1 cellular context compared by ENCODE assay signal in the genomic region with DNA sequence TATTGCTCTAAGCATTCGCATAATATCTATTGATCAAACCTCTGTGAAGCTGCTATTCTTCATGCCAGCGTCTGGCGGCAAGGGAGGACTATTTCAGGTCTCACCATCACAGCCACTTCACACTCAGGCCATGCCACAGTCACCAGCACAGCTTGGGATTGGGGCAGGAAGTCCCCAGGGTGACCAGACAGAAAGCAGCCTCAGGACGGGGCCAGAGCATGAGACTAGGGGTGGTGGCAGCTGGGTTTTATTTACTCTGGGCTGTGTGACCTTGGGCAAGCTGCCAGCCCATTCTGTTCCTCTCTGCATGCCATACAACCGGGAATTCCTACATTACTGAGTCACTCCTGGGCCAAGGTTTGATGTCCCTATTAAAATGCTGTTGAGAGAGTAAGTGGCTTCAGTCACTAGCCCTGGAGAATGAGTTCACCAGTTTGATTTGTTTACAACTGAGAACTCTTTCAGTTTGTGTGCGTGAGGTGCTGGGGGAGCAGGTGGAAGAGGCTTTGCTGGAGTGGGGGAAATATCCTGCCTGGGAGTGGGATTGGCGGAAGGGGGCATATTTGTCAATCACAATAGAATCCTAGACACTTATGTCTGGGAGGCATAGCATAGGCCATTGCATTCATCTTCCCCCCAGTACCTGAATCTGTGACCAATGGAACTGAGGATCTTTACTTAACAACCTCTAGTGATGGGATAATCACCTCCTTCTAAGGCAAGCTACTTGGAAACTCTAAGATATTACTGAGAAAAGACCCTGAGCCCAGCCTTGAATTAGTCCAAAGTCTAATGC.
TF ChIP-seq lines count a peak whose summit lies in the region.

No MANE protein-coding gene starts in this region.

TF ChIP-seq in HepG2, 621 proteins besides CTCF, POLR2A, EP300 and RAD21 (continued from another document and continues in another):
- TF ChIP-seq, protein P1, sequence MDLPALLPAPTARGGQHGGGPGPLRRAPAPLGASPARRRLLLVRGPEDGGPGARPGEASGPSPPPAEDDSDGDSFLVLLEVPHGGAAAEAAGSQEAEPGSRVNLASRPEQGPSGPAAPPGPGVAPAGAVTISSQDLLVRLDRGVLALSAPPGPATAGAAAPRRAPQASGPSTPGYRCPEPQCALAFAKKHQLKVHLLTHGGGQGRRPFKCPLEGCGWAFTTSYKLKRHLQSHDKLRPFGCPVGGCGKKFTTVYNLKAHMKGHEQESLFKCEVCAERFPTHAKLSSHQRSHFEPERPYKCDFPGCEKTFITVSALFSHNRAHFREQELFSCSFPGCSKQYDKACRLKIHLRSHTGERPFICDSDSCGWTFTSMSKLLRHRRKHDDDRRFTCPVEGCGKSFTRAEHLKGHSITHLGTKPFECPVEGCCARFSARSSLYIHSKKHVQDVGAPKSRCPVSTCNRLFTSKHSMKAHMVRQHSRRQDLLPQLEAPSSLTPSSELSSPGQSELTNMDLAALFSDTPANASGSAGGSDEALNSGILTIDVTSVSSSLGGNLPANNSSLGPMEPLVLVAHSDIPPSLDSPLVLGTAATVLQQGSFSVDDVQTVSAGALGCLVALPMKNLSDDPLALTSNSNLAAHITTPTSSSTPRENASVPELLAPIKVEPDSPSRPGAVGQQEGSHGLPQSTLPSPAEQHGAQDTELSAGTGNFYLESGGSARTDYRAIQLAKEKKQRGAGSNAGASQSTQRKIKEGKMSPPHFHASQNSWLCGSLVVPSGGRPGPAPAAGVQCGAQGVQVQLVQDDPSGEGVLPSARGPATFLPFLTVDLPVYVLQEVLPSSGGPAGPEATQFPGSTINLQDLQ (CRISPR knock-in tag; IDR thresholded peaks at IDR 0.05), result no peak
- TF ChIP-seq TOE1 (CRISPR knock-in tag; IDR thresholded peaks at IDR 0.05) (no peak), BCL6 (CRISPR knock-in tag; IDR thresholded peaks at IDR 0.05) (peak; percentile 73), CREB1 (IDR thresholded peaks at IDR 0.05) (no peak), CREB1 (CRISPR knock-in tag; IDR thresholded peaks at IDR 0.05) (peak; percentile 63), ATF4 (CRISPR knock-in tag; IDR thresholded peaks at IDR 0.05) (peak in 1 of 2 experiments; percentile 57; a peak in 2 of 4 replicates), ZNF891 (CRISPR knock-in tag; IDR thresholded peaks at IDR 0.05) (0 out of 2 replicates have a peak, but pooled peaks have one; percentile 35), SYNCRIP (IDR thresholded peaks at IDR 0.05; ENCODE audit: insufficient read depth, low read depth, low read length) (no peak), RELA (CRISPR knock-in tag; IDR thresholded peaks at IDR 0.05) (no peak), ZBTB21 (CRISPR knock-in tag; IDR thresholded peaks at IDR 0.05) (no peak), SKIL (CRISPR knock-in tag; IDR thresholded peaks at IDR 0.05; ENCODE audit: borderline replicate concordance) (peak; percentile 92), ZFP1 (CRISPR knock-in tag; IDR thresholded peaks at IDR 0.05) (peak; percentile 68; the same call in 1 of the 2 replicates), EED (CRISPR knock-in tag; IDR thresholded peaks at IDR 0.05) (no peak), TRIM22 (IDR thresholded peaks at IDR 0.05) (no peak), MAFG (CRISPR knock-in tag; IDR thresholded peaks at IDR 0.05) (no peak), GATAD1 (CRISPR knock-in tag; IDR thresholded peaks at IDR 0.05) (peak; percentile 58; the same call in 1 of the 2 replicates), ZNF556 (CRISPR knock-in tag; IDR thresholded peaks at IDR 0.05; ENCODE audit: borderline replicate concordance) (peak; percentile 78), ZNF878 (CRISPR knock-in tag; IDR thresholded peaks at IDR 0.05) (0 out of 2 replicates have a peak, but pooled peaks have one; percentile 57), ZNF709 (CRISPR knock-in tag; IDR thresholded peaks at IDR 0.05) (peak; percentile 71; the same call in 1 of the 2 replicates)
- TF ChIP-seq, protein P2, sequence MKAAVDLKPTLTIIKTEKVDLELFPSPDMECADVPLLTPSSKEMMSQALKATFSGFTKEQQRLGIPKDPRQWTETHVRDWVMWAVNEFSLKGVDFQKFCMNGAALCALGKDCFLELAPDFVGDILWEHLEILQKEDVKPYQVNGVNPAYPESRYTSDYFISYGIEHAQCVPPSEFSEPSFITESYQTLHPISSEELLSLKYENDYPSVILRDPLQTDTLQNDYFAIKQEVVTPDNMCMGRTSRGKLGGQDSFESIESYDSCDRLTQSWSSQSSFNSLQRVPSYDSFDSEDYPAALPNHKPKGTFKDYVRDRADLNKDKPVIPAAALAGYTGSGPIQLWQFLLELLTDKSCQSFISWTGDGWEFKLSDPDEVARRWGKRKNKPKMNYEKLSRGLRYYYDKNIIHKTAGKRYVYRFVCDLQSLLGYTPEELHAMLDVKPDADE (CRISPR knock-in tag; IDR thresholded peaks at IDR 0.05), result no peak
- TF ChIP-seq, protein P3, sequence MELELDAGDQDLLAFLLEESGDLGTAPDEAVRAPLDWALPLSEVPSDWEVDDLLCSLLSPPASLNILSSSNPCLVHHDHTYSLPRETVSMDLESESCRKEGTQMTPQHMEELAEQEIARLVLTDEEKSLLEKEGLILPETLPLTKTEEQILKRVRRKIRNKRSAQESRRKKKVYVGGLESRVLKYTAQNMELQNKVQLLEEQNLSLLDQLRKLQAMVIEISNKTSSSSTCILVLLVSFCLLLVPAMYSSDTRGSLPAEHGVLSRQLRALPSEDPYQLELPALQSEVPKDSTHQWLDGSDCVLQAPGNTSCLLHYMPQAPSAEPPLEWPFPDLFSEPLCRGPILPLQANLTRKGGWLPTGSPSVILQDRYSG (CRISPR knock-in tag; IDR thresholded peaks at IDR 0.05), result 0 out of 2 replicates have a peak, but pooled peaks have one; percentile 43
- TF ChIP-seq, protein P4, sequence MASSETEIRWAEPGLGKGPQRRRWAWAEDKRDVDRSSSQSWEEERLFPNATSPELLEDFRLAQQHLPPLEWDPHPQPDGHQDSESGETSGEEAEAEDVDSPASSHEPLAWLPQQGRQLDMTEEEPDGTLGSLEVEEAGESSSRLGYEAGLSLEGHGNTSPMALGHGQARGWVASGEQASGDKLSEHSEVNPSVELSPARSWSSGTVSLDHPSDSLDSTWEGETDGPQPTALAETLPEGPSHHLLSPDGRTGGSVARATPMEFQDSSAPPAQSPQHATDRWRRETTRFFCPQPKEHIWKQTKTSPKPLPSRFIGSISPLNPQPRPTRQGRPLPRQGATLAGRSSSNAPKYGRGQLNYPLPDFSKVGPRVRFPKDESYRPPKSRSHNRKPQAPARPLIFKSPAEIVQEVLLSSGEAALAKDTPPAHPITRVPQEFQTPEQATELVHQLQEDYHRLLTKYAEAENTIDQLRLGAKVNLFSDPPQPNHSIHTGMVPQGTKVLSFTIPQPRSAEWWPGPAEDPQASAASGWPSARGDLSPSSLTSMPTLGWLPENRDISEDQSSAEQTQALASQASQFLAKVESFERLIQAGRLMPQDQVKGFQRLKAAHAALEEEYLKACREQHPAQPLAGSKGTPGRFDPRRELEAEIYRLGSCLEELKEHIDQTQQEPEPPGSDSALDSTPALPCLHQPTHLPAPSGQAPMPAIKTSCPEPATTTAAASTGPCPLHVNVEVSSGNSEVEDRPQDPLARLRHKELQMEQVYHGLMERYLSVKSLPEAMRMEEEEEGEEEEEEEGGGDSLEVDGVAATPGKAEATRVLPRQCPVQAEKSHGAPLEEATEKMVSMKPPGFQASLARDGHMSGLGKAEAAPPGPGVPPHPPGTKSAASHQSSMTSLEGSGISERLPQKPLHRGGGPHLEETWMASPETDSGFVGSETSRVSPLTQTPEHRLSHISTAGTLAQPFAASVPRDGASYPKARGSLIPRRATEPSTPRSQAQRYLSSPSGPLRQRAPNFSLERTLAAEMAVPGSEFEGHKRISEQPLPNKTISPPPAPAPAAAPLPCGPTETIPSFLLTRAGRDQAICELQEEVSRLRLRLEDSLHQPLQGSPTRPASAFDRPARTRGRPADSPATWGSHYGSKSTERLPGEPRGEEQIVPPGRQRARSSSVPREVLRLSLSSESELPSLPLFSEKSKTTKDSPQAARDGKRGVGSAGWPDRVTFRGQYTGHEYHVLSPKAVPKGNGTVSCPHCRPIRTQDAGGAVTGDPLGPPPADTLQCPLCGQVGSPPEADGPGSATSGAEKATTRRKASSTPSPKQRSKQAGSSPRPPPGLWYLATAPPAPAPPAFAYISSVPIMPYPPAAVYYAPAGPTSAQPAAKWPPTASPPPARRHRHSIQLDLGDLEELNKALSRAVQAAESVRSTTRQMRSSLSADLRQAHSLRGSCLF (CRISPR knock-in tag; IDR thresholded peaks at IDR 0.05; ENCODE audit: borderline replicate concordance), result no peak
- TF ChIP-seq, protein P5, sequence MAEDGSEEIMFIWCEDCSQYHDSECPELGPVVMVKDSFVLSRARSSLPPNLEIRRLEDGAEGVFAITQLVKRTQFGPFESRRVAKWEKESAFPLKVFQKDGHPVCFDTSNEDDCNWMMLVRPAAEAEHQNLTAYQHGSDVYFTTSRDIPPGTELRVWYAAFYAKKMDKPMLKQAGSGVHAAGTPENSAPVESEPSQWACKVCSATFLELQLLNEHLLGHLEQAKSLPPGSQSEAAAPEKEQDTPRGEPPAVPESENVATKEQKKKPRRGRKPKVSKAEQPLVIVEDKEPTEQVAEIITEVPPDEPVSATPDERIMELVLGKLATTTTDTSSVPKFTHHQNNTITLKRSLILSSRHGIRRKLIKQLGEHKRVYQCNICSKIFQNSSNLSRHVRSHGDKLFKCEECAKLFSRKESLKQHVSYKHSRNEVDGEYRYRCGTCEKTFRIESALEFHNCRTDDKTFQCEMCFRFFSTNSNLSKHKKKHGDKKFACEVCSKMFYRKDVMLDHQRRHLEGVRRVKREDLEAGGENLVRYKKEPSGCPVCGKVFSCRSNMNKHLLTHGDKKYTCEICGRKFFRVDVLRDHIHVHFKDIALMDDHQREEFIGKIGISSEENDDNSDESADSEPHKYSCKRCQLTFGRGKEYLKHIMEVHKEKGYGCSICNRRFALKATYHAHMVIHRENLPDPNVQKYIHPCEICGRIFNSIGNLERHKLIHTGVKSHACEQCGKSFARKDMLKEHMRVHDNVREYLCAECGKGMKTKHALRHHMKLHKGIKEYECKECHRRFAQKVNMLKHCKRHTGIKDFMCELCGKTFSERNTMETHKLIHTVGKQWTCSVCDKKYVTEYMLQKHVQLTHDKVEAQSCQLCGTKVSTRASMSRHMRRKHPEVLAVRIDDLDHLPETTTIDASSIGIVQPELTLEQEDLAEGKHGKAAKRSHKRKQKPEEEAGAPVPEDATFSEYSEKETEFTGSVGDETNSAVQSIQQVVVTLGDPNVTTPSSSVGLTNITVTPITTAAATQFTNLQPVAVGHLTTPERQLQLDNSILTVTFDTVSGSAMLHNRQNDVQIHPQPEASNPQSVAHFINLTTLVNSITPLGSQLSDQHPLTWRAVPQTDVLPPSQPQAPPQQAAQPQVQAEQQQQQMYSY (CRISPR knock-in tag; IDR thresholded peaks at IDR 0.05), result no peak
- TF ChIP-seq, protein P6, sequence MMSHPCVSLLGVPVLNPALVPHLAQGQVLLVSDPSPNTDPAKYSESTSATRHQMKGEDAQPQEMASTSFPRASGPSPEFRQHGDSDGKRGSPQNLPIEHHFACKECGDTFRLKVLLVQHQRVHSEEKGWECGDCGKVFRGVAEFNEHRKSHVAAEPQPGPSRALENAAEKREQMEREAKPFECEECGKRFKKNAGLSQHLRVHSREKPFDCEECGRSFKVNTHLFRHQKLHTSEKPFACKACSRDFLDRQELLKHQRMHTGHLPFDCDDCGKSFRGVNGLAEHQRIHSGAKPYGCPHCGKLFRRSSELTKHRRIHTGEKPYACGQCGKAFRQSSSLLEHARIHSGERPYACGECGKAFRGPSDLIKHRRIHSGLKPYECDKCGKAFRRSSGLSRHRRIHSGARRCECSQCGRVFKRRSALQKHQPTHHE (CRISPR knock-in tag; IDR thresholded peaks at IDR 0.05; ENCODE audit: borderline replicate concordance), result peak; percentile 73; the same call in 1 of the 2 replicates
